Comparison of ENCODE assay signal across 22 cellular contexts in genomic region chr5:148932355-148932935, GRCh38.
"Had no signal": no experiment of that assay in that cellular context is flagged by ENCODE, and none has a peak within 500 bp of the region (broad histone marks: within the 10 kb centered on the region; RNA-seq: fewer than 3 reads in every experiment).

No MANE protein-coding gene starts in this region.

- H3K4me1 Mint-ChIP-seq: activated CD4-positive, alpha-beta T cell treated with anti-CD3 and anti-CD28 coated beads, Interleukin-2, amount 10 ng/mL, durations not matched to agents 24 days and 14 days; activated naive CD8-positive, alpha-beta T cell treated with anti-CD3 and anti-CD28 coated beads, Interleukin-2, amount 50 U/mL, for 24 hours had no signal

- H3K4me3 ChIP-seq: spleen, thoracic aorta, upper lobe of left lung had no signal

- H3K36me3 ChIP-seq: brain microvascular endothelial cell, spleen, thoracic aorta, upper lobe of left lung had no signal

- H3K4me3 Mint-ChIP-seq: activated CD4-positive, alpha-beta T cell treated with anti-CD3 and anti-CD28 coated beads, Interleukin-2, amount 10 ng/mL, durations not matched to agents 24 days and 14 days; activated CD8-positive, alpha-beta T cell treated with anti-CD3 and anti-CD28 coated beads for 36 hours; activated naive CD8-positive, alpha-beta T cell treated with anti-CD3 and anti-CD28 coated beads, Interleukin-2, amount 50 U/mL, for 24 hours; natural killer cell treated with Interleukin-12 subunit alpha and Interleukin-12 subunit beta and Interleukin-15 and Interleukin-18, amount 100 ng/mL, for 72 hours; stimulated activated naive B cell treated with anti-CD40 and anti-IgM and Interleukin-4, amounts not matched to agents 10 μg/mL and 1 μg/mL and 100 μg/mL, for 72 hours; T-helper 1 cell treated with Interleukin-12 subunit alpha and Interleukin-12 subunit beta and Interleukin-4 antibody, amounts not matched to agents 30 μg/mL and 1 μg/mL, for 36 hours had no signal

- H3K27ac ChIP-seq: brain microvascular endothelial cell, parathyroid adenoma, spleen, thoracic aorta, upper lobe of left lung had no signal

- DNase-seq: activated CD4-positive, alpha-beta T cell treated with anti-CD3 and anti-CD28 coated beads, Interleukin-2, amount 10 ng/mL, durations not matched to agents 24 days and 14 days; activated CD8-positive, alpha-beta T cell treated with anti-CD3 and anti-CD28 coated beads for 36 hours; activated naive CD4-positive, alpha-beta T cell treated with Interleukin-2 at 50 U/mL for 16 hours; activated naive CD8-positive, alpha-beta T cell treated with anti-CD3 and anti-CD28 coated beads, Interleukin-2, amount 50 U/mL, for 24 hours; activated T-cell treated with anti-CD3 and anti-CD28 coated beads, Interleukin-2, amount 50 U/mL, for 1 hour; anterior cingulate cortex; brain microvascular endothelial cell; central memory CD4-positive, alpha-beta T cell; head of caudate nucleus; kidney glomerular epithelial cell; mesenchymal stem cell; spleen; stimulated activated naive B cell treated with anti-CD40 and anti-IgM and Interleukin-4, amounts not matched to agents 10 μg/mL and 1 μg/mL and 100 μg/mL, for 72 hours; upper lobe of left lung had no signal

- FAIRE-seq: colon, frontal cortex had no signal

- H2AFZ ChIP-seq: parathyroid adenoma had no signal

- H3K9me3 ChIP-seq: spleen, thoracic aorta, upper lobe of left lung had no signal

- H3K27ac Mint-ChIP-seq: activated CD4-positive, alpha-beta T cell treated with anti-CD3 and anti-CD28 coated beads, Interleukin-2, amount 10 ng/mL, durations not matched to agents 24 days and 14 days; activated CD8-positive, alpha-beta T cell treated with anti-CD3 and anti-CD28 coated beads for 36 hours; activated naive CD8-positive, alpha-beta T cell treated with anti-CD3 and anti-CD28 coated beads, Interleukin-2, amount 50 U/mL, for 24 hours; activated T-helper 2 cell treated with anti-CD3 and anti-CD28 coated beads, Interferon-gamma antibody, Interleukin-2, Interleukin-4, amounts not matched to agents 10 μg/mL and 5 μg/mL and 100 μg/mL, durations not matched to agents 14 hours and 24 hours and 36 hours; natural killer cell treated with Interleukin-12 subunit alpha and Interleukin-12 subunit beta and Interleukin-15 and Interleukin-18, amount 100 ng/mL, for 72 hours; stimulated activated naive B cell treated with anti-CD40 and anti-IgM and Interleukin-4, amounts not matched to agents 10 μg/mL and 1 μg/mL and 100 μg/mL, for 72 hours; T-helper 1 cell treated with Interleukin-12 subunit alpha and Interleukin-12 subunit beta and Interleukin-4 antibody, amounts not matched to agents 30 μg/mL and 1 μg/mL, for 36 hours had no signal

- H3K27me3 Mint-ChIP-seq: natural killer cell treated with Interleukin-12 subunit alpha and Interleukin-12 subunit beta and Interleukin-15 and Interleukin-18, amount 100 ng/mL, for 72 hours; stimulated activated naive B cell treated with anti-CD40 and anti-IgM and Interleukin-4, amounts not matched to agents 10 μg/mL and 1 μg/mL and 100 μg/mL, for 72 hours had no signal

- H3K36me3 Mint-ChIP-seq: natural killer cell treated with Interleukin-12 subunit alpha and Interleukin-12 subunit beta and Interleukin-15 and Interleukin-18, amount 100 ng/mL, for 72 hours; stimulated activated naive B cell treated with anti-CD40 and anti-IgM and Interleukin-4, amounts not matched to agents 10 μg/mL and 1 μg/mL and 100 μg/mL, for 72 hours had no signal

- H3K79me2 ChIP-seq: parathyroid adenoma had no signal

- H3K9me3 Mint-ChIP-seq: activated CD4-positive, alpha-beta T cell treated with anti-CD3 and anti-CD28 coated beads, Interleukin-2, amount 10 ng/mL, durations not matched to agents 24 days and 14 days; activated CD8-positive, alpha-beta T cell treated with anti-CD3 and anti-CD28 coated beads for 36 hours; activated naive CD8-positive, alpha-beta T cell treated with anti-CD3 and anti-CD28 coated beads, Interleukin-2, amount 50 U/mL, for 24 hours; activated T-helper 2 cell treated with anti-CD3 and anti-CD28 coated beads, Interferon-gamma antibody, Interleukin-2, Interleukin-4, amounts not matched to agents 10 μg/mL and 5 μg/mL and 100 μg/mL, durations not matched to agents 14 hours and 24 hours and 36 hours; natural killer cell treated with Interleukin-12 subunit alpha and Interleukin-12 subunit beta and Interleukin-15 and Interleukin-18, amount 100 ng/mL, for 72 hours; stimulated activated naive B cell treated with anti-CD40 and anti-IgM and Interleukin-4, amounts not matched to agents 10 μg/mL and 1 μg/mL and 100 μg/mL, for 72 hours; T-helper 1 cell treated with Interleukin-12 subunit alpha and Interleukin-12 subunit beta and Interleukin-4 antibody, amounts not matched to agents 30 μg/mL and 1 μg/mL, for 36 hours had no signal

- ATAC-seq: activated CD8-positive, alpha-beta T cell treated with anti-CD3 and anti-CD28 coated beads for 36 hours; activated naive CD8-positive, alpha-beta T cell treated with anti-CD3 and anti-CD28 coated beads, Interleukin-2, amount 50 U/mL, for 24 hours; natural killer cell treated with Interleukin-12 subunit alpha and Interleukin-12 subunit beta and Interleukin-15 and Interleukin-18, amount 100 ng/mL, for 72 hours; sciatic nerve; stimulated activated naive B cell treated with anti-CD40 and anti-IgM and Interleukin-4, amounts not matched to agents 10 μg/mL and 1 μg/mL and 100 μg/mL, for 72 hours had no signal

- H3K9ac ChIP-seq: parathyroid adenoma had no signal

- H3K27me3 ChIP-seq: brain microvascular endothelial cell, spleen, upper lobe of left lung had no signal
